In the genomic region with DNA sequence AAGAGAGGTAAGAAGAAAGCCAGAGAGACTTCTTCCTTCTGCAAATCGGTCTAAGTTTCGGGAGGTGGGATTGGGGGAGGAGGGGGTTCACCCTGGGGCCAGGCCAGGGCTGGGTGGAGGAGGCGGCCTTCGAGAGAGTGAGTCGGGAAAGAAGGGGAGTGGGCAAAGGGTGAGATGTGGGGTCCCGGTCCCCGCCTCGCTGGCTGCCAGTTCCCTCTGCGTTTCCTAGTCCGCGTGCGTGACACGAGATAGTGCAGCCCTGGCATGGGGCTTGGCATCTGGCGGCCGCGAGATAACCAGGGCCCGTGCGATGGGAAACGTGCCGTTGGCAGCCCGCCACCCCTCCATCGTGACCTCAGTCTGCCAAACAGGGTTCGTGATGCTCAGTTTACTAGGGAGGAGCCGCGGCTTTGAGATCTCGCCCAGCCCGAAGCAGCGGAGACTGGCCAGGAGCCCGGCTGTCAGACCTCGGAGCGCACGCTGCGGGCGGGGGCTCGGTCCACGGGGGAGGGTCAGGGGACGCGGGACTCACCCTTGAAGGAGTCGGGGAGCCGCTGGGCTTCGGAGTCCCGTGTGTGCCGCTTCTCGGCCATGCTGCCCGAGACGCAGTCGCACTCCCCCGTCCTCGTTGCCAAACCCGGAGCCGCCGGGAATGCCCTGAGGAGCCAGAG, we compare ENCODE assay signal across 1 cellular context.
TF ChIP-seq lines count a peak whose summit lies in the region.

A gene with protein sequence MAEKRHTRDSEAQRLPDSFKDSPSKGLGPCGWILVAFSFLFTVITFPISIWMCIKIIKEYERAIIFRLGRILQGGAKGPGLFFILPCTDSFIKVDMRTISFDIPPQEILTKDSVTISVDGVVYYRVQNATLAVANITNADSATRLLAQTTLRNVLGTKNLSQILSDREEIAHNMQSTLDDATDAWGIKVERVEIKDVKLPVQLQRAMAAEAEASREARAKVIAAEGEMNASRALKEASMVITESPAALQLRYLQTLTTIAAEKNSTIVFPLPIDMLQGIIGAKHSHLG (minus strand): TSS at position 656 of the 671 bp plus-strand sequence. CDS start 63 bp downstream, at position 593.

TF ChIP-seq in WTC11, 78 proteins besides CTCF, POLR2A, EP300 and RAD21 (continued from another document and continues in another):
- TF ChIP-seq STAT6 (CRISPR knock-in tag; conservative IDR thresholded peaks at IDR 0.05; ENCODE audit: low read depth) (no peak), PRRX2 (CRISPR knock-in tag; IDR thresholded peaks at IDR 0.05) (no peak), ETV6 (CRISPR knock-in tag; IDR thresholded peaks at IDR 0.05) (no peak; the same call in none of the 2 replicates), ZNF317 (CRISPR knock-in tag; IDR thresholded peaks at IDR 0.05; ENCODE audit: borderline replicate concordance, low read depth) (no peak), ZNF423 (CRISPR knock-in tag; IDR thresholded peaks at IDR 0.05) (no peak), CDX4 (CRISPR knock-in tag; IDR thresholded peaks at IDR 0.05; ENCODE audit: borderline replicate concordance) (no peak), NR2C2 (CRISPR knock-in tag; IDR thresholded peaks at IDR 0.05) (peak; percentile 48; the same call in 1 of the 2 replicates), USF2 (CRISPR knock-in tag; IDR thresholded peaks at IDR 0.05) (no peak), OVOL2 (CRISPR knock-in tag; IDR thresholded peaks at IDR 0.05; ENCODE audit: borderline replicate concordance) (no peak), PRDM15 (CRISPR knock-in tag; IDR thresholded peaks at IDR 0.05) (peak; percentile 41; the same call in 1 of the 2 replicates), GRHL2 (CRISPR knock-in tag; IDR thresholded peaks at IDR 0.05; ENCODE audit: insufficient replicate concordance, severe bottlenecking) (no peak), ZNF512 (CRISPR knock-in tag; IDR thresholded peaks at IDR 0.05; ENCODE audit: borderline replicate concordance) (0 out of 2 replicates have a peak, but pooled peaks have one; percentile 16), TEAD4 (CRISPR knock-in tag; IDR thresholded peaks at IDR 0.05) (no peak), JUN (CRISPR knock-in tag; IDR thresholded peaks at IDR 0.05) (peak; percentile 60; the same call in 1 of the 2 replicates), SMAD4 (CRISPR knock-in tag; IDR thresholded peaks at IDR 0.05) (no peak; the same call in 1 of the 2 replicates), MLX (CRISPR knock-in tag; IDR thresholded peaks at IDR 0.05) (no peak), RELA (CRISPR knock-in tag; IDR thresholded peaks at IDR 0.05; ENCODE audit: borderline replicate concordance) (peak; percentile 91; the same call in 1 of the 2 replicates), MXD4 (CRISPR knock-in tag; IDR thresholded peaks at IDR 0.05; ENCODE audit: borderline replicate concordance) (no peak), SP1 (CRISPR knock-in tag; conservative IDR thresholded peaks at IDR 0.05) (no peak), AFF4 (CRISPR knock-in tag; IDR thresholded peaks at IDR 0.05; ENCODE audit: borderline replicate concordance) (peak; percentile 57; the same call in 1 of the 2 replicates), ZNF396 (CRISPR knock-in tag; IDR thresholded peaks at IDR 0.05; ENCODE audit: borderline replicate concordance) (no peak), SMAD3 (CRISPR knock-in tag; IDR thresholded peaks at IDR 0.05; ENCODE audit: borderline replicate concordance) (no peak; the same call in 1 of the 2 replicates), MYBL2 (CRISPR knock-in tag; IDR thresholded peaks at IDR 0.05) (peak; percentile 20), NFATC4 (CRISPR knock-in tag; IDR thresholded peaks at IDR 0.05) (no peak), PREB (CRISPR knock-in tag; IDR thresholded peaks at IDR 0.05; ENCODE audit: borderline replicate concordance) (no peak), IRF2 (CRISPR knock-in tag; IDR thresholded peaks at IDR 0.05; ENCODE audit: borderline replicate concordance, low read depth) (no peak), NFE2L1 (CRISPR knock-in tag; IDR thresholded peaks at IDR 0.05) (no peak), E2F5 (CRISPR knock-in tag; IDR thresholded peaks at IDR 0.05) (peak; percentile 78), FOXK1 (CRISPR knock-in tag; IDR thresholded peaks at IDR 0.05) (peak; percentile 51), GTF2I (CRISPR knock-in tag; conservative IDR thresholded peaks at IDR 0.05) (no peak), ZBTB21 (CRISPR knock-in tag; IDR thresholded peaks at IDR 0.05; ENCODE audit: borderline replicate concordance) (no peak), TEAD1 (CRISPR knock-in tag; IDR thresholded peaks at IDR 0.05) (no peak; the same call in 1 of the 2 replicates)
- TF ChIP-seq, protein P1, sequence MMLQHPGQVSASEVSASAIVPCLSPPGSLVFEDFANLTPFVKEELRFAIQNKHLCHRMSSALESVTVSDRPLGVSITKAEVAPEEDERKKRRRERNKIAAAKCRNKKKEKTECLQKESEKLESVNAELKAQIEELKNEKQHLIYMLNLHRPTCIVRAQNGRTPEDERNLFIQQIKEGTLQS (CRISPR knock-in tag; conservative IDR thresholded peaks at IDR 0.05) = peak; percentile 62; the same call in 1 of the 2 replicates
- TF ChIP-seq, protein P2, sequence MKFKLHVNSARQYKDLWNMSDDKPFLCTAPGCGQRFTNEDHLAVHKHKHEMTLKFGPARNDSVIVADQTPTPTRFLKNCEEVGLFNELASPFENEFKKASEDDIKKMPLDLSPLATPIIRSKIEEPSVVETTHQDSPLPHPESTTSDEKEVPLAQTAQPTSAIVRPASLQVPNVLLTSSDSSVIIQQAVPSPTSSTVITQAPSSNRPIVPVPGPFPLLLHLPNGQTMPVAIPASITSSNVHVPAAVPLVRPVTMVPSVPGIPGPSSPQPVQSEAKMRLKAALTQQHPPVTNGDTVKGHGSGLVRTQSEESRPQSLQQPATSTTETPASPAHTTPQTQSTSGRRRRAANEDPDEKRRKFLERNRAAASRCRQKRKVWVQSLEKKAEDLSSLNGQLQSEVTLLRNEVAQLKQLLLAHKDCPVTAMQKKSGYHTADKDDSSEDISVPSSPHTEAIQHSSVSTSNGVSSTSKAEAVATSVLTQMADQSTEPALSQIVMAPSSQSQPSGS (CRISPR knock-in tag; IDR thresholded peaks at IDR 0.05; ENCODE audit: borderline replicate concordance, low read depth) = 0 out of 2 replicates have a peak, but pooled peaks have one; percentile 26
